8 cellular contexts compared by ENCODE assay signal in the genomic region with DNA sequence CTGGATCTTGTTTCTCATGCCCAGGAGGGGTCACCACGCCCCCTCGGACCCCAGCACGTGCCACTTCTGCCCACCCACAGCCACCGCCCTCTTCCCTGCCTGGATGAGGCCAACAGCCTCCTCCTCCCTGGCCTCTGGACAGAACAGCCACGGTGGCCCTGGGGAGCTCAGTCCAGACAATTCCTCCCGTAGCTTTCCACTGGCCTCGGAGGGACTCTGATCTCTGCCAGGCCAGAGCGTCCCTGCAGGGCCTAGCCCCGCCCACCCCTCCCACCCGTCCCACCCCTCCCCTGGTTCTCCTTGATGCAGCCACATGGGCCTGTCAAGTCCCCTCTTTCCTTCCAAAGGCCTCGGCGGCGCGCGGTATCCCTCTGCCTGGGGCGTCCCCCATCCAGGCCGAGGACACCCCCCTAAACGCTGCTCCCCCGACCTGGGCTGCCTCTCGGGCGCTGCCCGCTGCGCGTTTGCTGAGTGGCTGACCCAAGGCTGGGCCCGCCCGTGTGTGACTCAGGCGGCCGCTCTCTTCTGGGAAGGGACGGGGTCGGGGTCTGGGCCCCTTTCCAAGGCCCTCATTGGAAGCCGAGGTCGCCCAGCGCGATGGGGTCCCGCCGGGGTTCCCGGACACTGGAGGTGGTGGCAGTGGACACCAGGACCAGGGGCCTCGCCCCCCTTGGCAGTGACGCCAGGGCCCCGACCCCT. TPM values are rescaled to one million over a fixed set of nuclear protein-coding genes. Genes with fewer than 3 reads are reported as not detected.
DNase-seq lines count a peak whose midpoint lies in the region; ATAC-seq, FAIRE-seq and TF ChIP-seq lines count a peak whose summit lies in the region.

No MANE protein-coding gene starts in this region.

- DNase-seq in ACHN, result peak; percentile 71
- peak; percentile 59 for DNase-seq in GM12891 (ENCODE audit: insufficient read length, low spot score)
- DNase-seq in SK-N-DZ (ENCODE audit: low spot score), result peak; percentile 68
- peak; percentile 61 to 83 for DNase-seq in dermis microvascular lymphatic vessel endothelial cell (ENCODE audit: low read depth in 2 of 2)
- peak; percentile 94 for DNase-seq in left lobe of liver (ENCODE audit: low spot score)
- DNase-seq in stomach, result peak; percentile 53

- intact Hi-C loops in stomach (cut with DNase I; ENCODE audit: low total_unique reads), result no loop called here

- peak overlapping the region; percentile 79 to 94 (median 91) for H3K4me3 ChIP-seq in stomach

- 2% methylated on average over 22 to 40 of the region's 40 CpGs for WGBS in stomach, 5 donors

- peak; percentile 20 for ATAC-seq in HG03135 (IDR thresholded peaks at IDR 0.05; ENCODE audit: unreplicated experiment)
- peak; percentile 58 for ATAC-seq in left lobe of liver
- no peak for ATAC-seq in GM21717 (IDR thresholded peaks at IDR 0.05; ENCODE audit: unreplicated experiment)

- no peak for TF ChIP-seq CTCF in stomach (IDR thresholded peaks at IDR 0.05)

- peak overlapping the region; percentile 95 to 98 (median 97) for H3K27ac ChIP-seq in stomach

- in situ Hi-C loops in ACHN (cut with HindIII; ENCODE audit: low pct_ligation_motif_present, low pct_unique_long_range_greater_than_20kb, low sequenced_read_pairs), result no loop called here

- peaks cover 6 to 23% (median 14%) of the 10 kb centered on the region in 4 donors for H3K36me3 ChIP-seq in stomach

- no peaks in the 10 kb centered on the region for H3K27me3 ChIP-seq in stomach

- no peak for TF ChIP-seq POLR2A in GM12891 (IDR thresholded peaks at IDR 0.05; ENCODE audit: low read depth, low read length)
- TF ChIP-seq POLR2A in stomach (IDR thresholded peaks at IDR 0.05), result no peak

- no peak for TF ChIP-seq EP300 in stomach (IDR thresholded peaks at IDR 0.05)

- FAIRE-seq in GM12891 (lab: Jason Lieb, UNC), result no peak

- H3K4me1 ChIP-seq in stomach, result peaks cover 32 to 59% (median 41%) of the 10 kb centered on the region in 4 donors

- H3K9me3 ChIP-seq in stomach, result no peaks in the 10 kb centered on the region

TF ChIP-seq in GM12891, 5 proteins besides CTCF, POLR2A, EP300 and RAD21:
- TF ChIP-seq SPI1 (IDR thresholded peaks at IDR 0.05; ENCODE audit: low read depth, low read length) (no peak), POU2F2 (IDR thresholded peaks at IDR 0.05; ENCODE audit: low read depth, low read length) (no peak), TAF1 (IDR thresholded peaks at IDR 0.05; ENCODE audit: low read depth, low read length) (no peak), POLR2AphosphoS5 (IDR thresholded peaks at IDR 0.05; ENCODE audit: low read depth, low read length) (no peak), PAX5 (IDR thresholded peaks at IDR 0.05; ENCODE audit: insufficient read depth, low read length, severe bottlenecking) (no peak)

RNA-seq across cellular contexts. Expression of a gene that starts 0.6 kb away (rescaled TPM):
- polyA plus RNA-seq in GM12891 (2012; ENCODE audit: low read depth, missing spikeins), result 41.7 TPM
- 20.5 and 25.9 TPM in 2 replicates for polyA plus RNA-seq in SK-N-DZ (2014; cell fraction: cytosol; rRNA removed)
- polyA plus RNA-seq in SK-N-DZ (2014; cell fraction: nucleus; rRNA removed), result 30.2 and 33.7 TPM in 2 replicates
- total RNA-seq in dermis microvascular lymphatic vessel endothelial cell (34.3 and 85.8 TPM in 2 replicates), left lobe of liver (79.6 TPM), stomach (10 to 100 TPM in 4 of 5 donors, 1 to 10 TPM in 1; 4.1 to 75.3 (median 24.2) TPM)
- 10 to 100 TPM; 53.6 to 78.6 (median 68.3) TPM for polyA plus RNA-seq in stomach

RNA-seq across cellular contexts. Expression of a gene that starts 54.0 kb away (rescaled TPM):
- 46.1 TPM for polyA plus RNA-seq in GM12891 (2012; ENCODE audit: low read depth, missing spikeins)
- 51.9 and 55.1 TPM in 2 replicates for polyA plus RNA-seq in SK-N-DZ (2014; cell fraction: cytosol; rRNA removed)
- polyA plus RNA-seq in SK-N-DZ (2014; cell fraction: nucleus; rRNA removed), result 29.8 and 30.9 TPM in 2 replicates
- total RNA-seq in dermis microvascular lymphatic vessel endothelial cell (20.4 and 24.4 TPM in 2 replicates), left lobe of liver (17.6 TPM), stomach (10 to 100 TPM; 12.3 to 58.1 (median 17.8) TPM)
- polyA plus RNA-seq in stomach, result 10 to 100 TPM; 37.0 to 57.4 (median 45.4) TPM

RNA-seq across cellular contexts. Expression of a gene that starts 54.1 kb away (rescaled TPM):
- 196 TPM for polyA plus RNA-seq in GM12891 (2012; ENCODE audit: low read depth, missing spikeins)
- 87.2 and 104 TPM in 2 replicates for polyA plus RNA-seq in SK-N-DZ (2014; cell fraction: cytosol; rRNA removed)
- polyA plus RNA-seq in SK-N-DZ (2014; cell fraction: nucleus; rRNA removed), result 57.5 and 74.9 TPM in 2 replicates
- total RNA-seq in dermis microvascular lymphatic vessel endothelial cell, result 32.5 and 45.8 TPM in 2 replicates
- total RNA-seq in left lobe of liver, result 184 TPM
- 100 to 1,000 TPM in 2 of 5 donors, 10 to 100 TPM in 3; 41.1 to 227 (median 71.9) TPM for total RNA-seq in stomach
- 100 to 1,000 TPM in 1 of 3 donors, 10 to 100 TPM in 2; 81.5 to 107 (median 89.2) TPM for polyA plus RNA-seq in stomach
